ENCODE assay signal across 33 cellular contexts in genomic region chr16:58226790-58227189, GRCh38. TPM values are rescaled to one million over a fixed set of nuclear protein-coding genes. Genes with fewer than 3 reads are reported as not detected.
A peak's percentile ranks its signal among the peaks of the same experiment; 100 is the strongest.
DNase-seq lines count a peak whose midpoint lies in the region; ATAC-seq, FAIRE-seq and TF ChIP-seq lines count a peak whose summit lies in the region.
"Had no signal": no experiment of that assay in that cellular context is flagged by ENCODE, and none has a peak within 500 bp of the region (broad histone marks: within the 10 kb centered on the region; RNA-seq: fewer than 3 reads in every experiment).

No MANE protein-coding gene starts in this region.

- TF ChIP-seq CTCF in WTC11 (IDR thresholded peaks at IDR 0.05) (no peak), K562 (IDR thresholded peaks at IDR 0.05 in 2 of 3, conservative IDR thresholded peaks at IDR 0.05 in 1 of 3; ENCODE audit: insufficient read depth in 2 of 3, low read depth in 1 of 3, low read length in 3 of 3) (no peak)

- TF ChIP-seq POLR2A in K562 (conservative IDR thresholded peaks at IDR 0.05) = no peak

- no peaks in the 10 kb centered on the region for H3K79me2 ChIP-seq in K562 (ENCODE audit: control insufficient read depth, insufficient read depth, low read length)

- ATAC-seq in WTC11 = no peak
- ATAC-seq in K562 = no peak
- ATAC-seq in HG02840 (IDR thresholded peaks at IDR 0.05; ENCODE audit: low FRiP score, unreplicated experiment) = no peak
- no peak for ATAC-seq in activated T-helper 17 cell treated with anti-CD3 and anti-CD28 coated beads, Interleukin-2, amount 50 U/mL, for 72 hours (replicated peaks)
- ATAC-seq: A549; CD8-positive, alpha-beta T cell had no signal

- 36% methylated on average over 3 of the region's 3 CpGs for WGBS in K562 (ENCODE audit: insufficient coverage, low coverage, missing lambda C conversion rate)

- no peak overlapping the region for H3K9ac ChIP-seq in K562 (ENCODE audit: insufficient read depth in 1 of 2, low read depth in 2 of 2, low read length in 2 of 2)
- H3K9ac ChIP-seq: BLaER1; BLaER1 treated with 17β-estradiol and CSF1 and Interleukin-3, amounts not matched to agents 10 nM and 100 nM had no signal

- no peak overlapping the region for H3K4me3 ChIP-seq in K562
- H3K4me3 ChIP-seq: A549; BLaER1; BLaER1 treated with 17β-estradiol and CSF1 and Interleukin-3, amounts not matched to agents 10 nM and 100 nM had no signal

- no peaks in the 10 kb centered on the region for H3K36me3 Mint-ChIP-seq in WTC11
- no peaks in the 10 kb centered on the region for H3K36me3 Mint-ChIP-seq in activated T-helper 17 cell treated with anti-CD3 and anti-CD28 coated beads, Interleukin-2, amount 50 U/mL, for 72 hours (ENCODE audit: low read depth)
- H3K36me3 Mint-ChIP-seq: CD14-positive monocyte; CD4-positive, alpha-beta memory T cell; CD4-positive, CD25-positive, alpha-beta regulatory T cell; CD8-positive, alpha-beta T cell had no signal

- TF ChIP-seq RAD21 in K562 (CRISPR knock-in tag; conservative IDR thresholded peaks at IDR 0.05 in 1 of 2, IDR thresholded peaks at IDR 0.05 in 1 of 2) = no peak

- H3K9me3 ChIP-seq in K562 (replicated peaks; ENCODE audit: control insufficient read depth, insufficient read depth, low read depth, low read length) = no peaks in the 10 kb centered on the region
- H3K9me3 ChIP-seq: A549; BE2C; BLaER1; BLaER1 treated with 17β-estradiol and CSF1 and Interleukin-3, amounts not matched to agents 10 nM and 100 nM; Caco-2 had no signal

- H3K9me1 ChIP-seq in K562 (ENCODE audit: control insufficient read depth, insufficient read depth, low read length) = no peaks in the 10 kb centered on the region

- no peak overlapping the region for H3K4me2 ChIP-seq in K562 (ENCODE audit: insufficient read depth, low read length)
- H3K4me2 ChIP-seq: A549; BLaER1; BLaER1 treated with 17β-estradiol and CSF1 and Interleukin-3, amounts not matched to agents 10 nM and 100 nM had no signal

- no peaks in the 10 kb centered on the region for H3K27me3 ChIP-seq in K562 (ENCODE audit: control insufficient read depth in 2 of 2, insufficient read depth in 2 of 2, low read length in 2 of 2)
- H3K27me3 ChIP-seq: BE2C; BLaER1; BLaER1 treated with 17β-estradiol and CSF1 and Interleukin-3, amounts not matched to agents 10 nM and 100 nM had no signal

- H3K4me3 Mint-ChIP-seq in WTC11 = no peak overlapping the region
- no peak overlapping the region for H3K4me3 Mint-ChIP-seq in activated T-helper 17 cell treated with anti-CD3 and anti-CD28 coated beads, Interleukin-2, amount 50 U/mL, for 72 hours
- H3K4me3 Mint-ChIP-seq: B cell; CD14-positive monocyte; CD4-positive, alpha-beta memory T cell; CD4-positive, alpha-beta T cell; CD4-positive, CD25-positive, alpha-beta regulatory T cell; CD8-positive, alpha-beta memory T cell; CD8-positive, alpha-beta T cell had no signal

- H3K36me3 ChIP-seq in K562 (ENCODE audit: control insufficient read depth, insufficient read depth, low read length) = no peaks in the 10 kb centered on the region
- H3K36me3 ChIP-seq: BE2C; BLaER1; BLaER1 treated with 17β-estradiol and CSF1 and Interleukin-3, amounts not matched to agents 10 nM and 100 nM had no signal

- peaks cover 9% of the 10 kb centered on the region for H3K4me1 Mint-ChIP-seq in WTC11
- no peaks in the 10 kb centered on the region for H3K4me1 Mint-ChIP-seq in activated T-helper 17 cell treated with anti-CD3 and anti-CD28 coated beads, Interleukin-2, amount 50 U/mL, for 72 hours
- H3K4me1 Mint-ChIP-seq: B cell; CD14-positive monocyte; CD4-positive, alpha-beta memory T cell; CD4-positive, CD25-positive, alpha-beta regulatory T cell; CD8-positive, alpha-beta memory T cell had no signal

- CTCF ChIA-PET in WTC11 (lab: Charles Lee) (no interaction called here), K562 (lab: Yijun Ruan, JAX; ENCODE audit: low intra/inter-chr PET ratio) (no interaction called here)

- no peak overlapping the region for H3K27ac ChIP-seq in K562 (ENCODE audit: extremely low read depth, low read depth, low read length)
- H3K27ac ChIP-seq: 22Rv1; A549; BLaER1; BLaER1 treated with 17β-estradiol and CSF1 and Interleukin-3, amounts not matched to agents 10 nM and 100 nM; C4-2B had no signal

- intact Hi-C loops in K562 (cut with micrococcal nuclease) = no loop called here

- no peaks in the 10 kb centered on the region for H3K9me3 Mint-ChIP-seq in WTC11
- H3K9me3 Mint-ChIP-seq in activated T-helper 17 cell treated with anti-CD3 and anti-CD28 coated beads, Interleukin-2, amount 50 U/mL, for 72 hours = no peaks in the 10 kb centered on the region
- H3K9me3 Mint-ChIP-seq: CD4-positive, alpha-beta memory T cell; CD4-positive, alpha-beta T cell; CD8-positive, alpha-beta memory T cell; CD8-positive, alpha-beta T cell had no signal

- DNase-seq in WTC11 (ENCODE audit: low spot score) = no peak
- no peak for DNase-seq in K562 (ENCODE audit: extremely low read depth in 1 of 4, low spot score in 3 of 4)
- DNase-seq: 8988T; ACHN; AML-193; BE2C; C1 segment of cervical spinal cord; Caco-2; Calu3; CD4-positive, alpha-beta memory T cell; CD4-positive, alpha-beta T cell; CD4-positive, CD25-positive, alpha-beta regulatory T cell; CD8-positive, alpha-beta memory T cell; CD8-positive, alpha-beta T cell; COR-L47; DMS 273 treated with DMSO at 0.1 percent for 48 hours; DMS153; DMS53; DMS79; DMS79 treated with DMSO at 0.1 percent for 48 hours; DND-41; EL had no signal

- POLR2A ChIA-PET in WTC11 (lab: Charles Lee) (no interaction called here), K562 (lab: Yijun Ruan, JAX) (interaction anchor here (0.8 kb wide), 1 partner anchor 23 kb away, joined by 3 read pairs; a partner anchor contains a TSS)

- TF ChIP-seq EP300 in K562 (IDR thresholded peaks at IDR 0.05; ENCODE audit: low read length) = no peak

- H3K27me3 Mint-ChIP-seq in WTC11 (ENCODE audit: low read depth) = peaks cover 18% of the 10 kb centered on the region
- peaks cover 16% of the 10 kb centered on the region for H3K27me3 Mint-ChIP-seq in activated T-helper 17 cell treated with anti-CD3 and anti-CD28 coated beads, Interleukin-2, amount 50 U/mL, for 72 hours

- no peak for FAIRE-seq in K562 (lab: Jason Lieb, UNC)
- FAIRE-seq: A204.1, A549, D721Med had no signal

- H4K20me1 ChIP-seq in K562 (replicated peaks; ENCODE audit: control insufficient read depth, insufficient read depth, low read length) = no peaks in the 10 kb centered on the region
- H4K20me1 ChIP-seq: BLaER1; BLaER1 treated with 17β-estradiol and CSF1 and Interleukin-3, amounts not matched to agents 10 nM and 100 nM had no signal

- no peak overlapping the region for H3K27ac Mint-ChIP-seq in WTC11
- no peak overlapping the region for H3K27ac Mint-ChIP-seq in activated T-helper 17 cell treated with anti-CD3 and anti-CD28 coated beads, Interleukin-2, amount 50 U/mL, for 72 hours
- H3K27ac Mint-ChIP-seq: B cell; CD14-positive monocyte; CD4-positive, alpha-beta memory T cell; CD4-positive, alpha-beta T cell; CD4-positive, CD25-positive, alpha-beta regulatory T cell; CD8-positive, alpha-beta T cell had no signal

- no peaks in the 10 kb centered on the region; a peak in 2 of 5 replicates for H3K4me1 ChIP-seq in K562 (replicated peaks in 1 of 2; ENCODE audit: control insufficient read depth in 2 of 2, insufficient read depth in 2 of 2, low read length in 2 of 2)
- H3K4me1 ChIP-seq: A549, BE2C, Caco-2 had no signal

- in situ Hi-C loops in K562 (cut with MboI) = no loop called here

- no peak overlapping the region for H2AFZ ChIP-seq in K562 (ENCODE audit: low read depth, low read length)

- no TSS peak for BruUV-seq in K562 (replicated peaks; lab: Mats Ljungman, UMichigan)

TF ChIP-seq in WTC11, 78 proteins besides CTCF, POLR2A, EP300 and RAD21 (continues in another document):
- TF ChIP-seq CREB1 (CRISPR knock-in tag; IDR thresholded peaks at IDR 0.05) (no peak), ZNF121 (CRISPR knock-in tag; IDR thresholded peaks at IDR 0.05) (peak; percentile 78)
- TF ChIP-seq, protein P1, sequence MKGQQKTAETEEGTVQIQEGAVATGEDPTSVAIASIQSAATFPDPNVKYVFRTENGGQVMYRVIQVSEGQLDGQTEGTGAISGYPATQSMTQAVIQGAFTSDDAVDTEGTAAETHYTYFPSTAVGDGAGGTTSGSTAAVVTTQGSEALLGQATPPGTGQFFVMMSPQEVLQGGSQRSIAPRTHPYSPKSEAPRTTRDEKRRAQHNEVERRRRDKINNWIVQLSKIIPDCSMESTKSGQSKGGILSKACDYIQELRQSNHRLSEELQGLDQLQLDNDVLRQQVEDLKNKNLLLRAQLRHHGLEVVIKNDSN (CRISPR knock-in tag; IDR thresholded peaks at IDR 0.05) = no peak

TF ChIP-seq in K562, 482 proteins besides CTCF, POLR2A, EP300 and RAD21 (continues in another document):
- no peak for TF ChIP-seq ZBTB17 (CRISPR knock-in tag; IDR thresholded peaks at IDR 0.05)
- peak; percentile 7 for TF ChIP-seq RBM25 (IDR thresholded peaks at IDR 0.05; ENCODE audit: low read depth, low read length, severe bottlenecking)

RNA-seq across cellular contexts. Expression of gene CSNK2A2, which starts 28.9 kb away (rescaled TPM):
- 113 to 118 TPM (median 114 TPM) in 3 replicates for total RNA-seq in WTC11 (2021)
- 26.4 and 69.6 TPM in 2 replicates for total RNA-seq in K562 (2011; cell fraction: chromatin; rRNA removed; ENCODE audit: low replicate concordance)
- 19.0 and 20.7 TPM in 2 replicates for total RNA-seq in K562 (2011; cell fraction: nucleolus; rRNA removed)
- total RNA-seq in K562 (2011; cell fraction: nucleoplasm; rRNA removed) = 45.6 and 81.2 TPM in 2 replicates
- total RNA-seq in K562 (2014; rRNA removed) = 20.8 TPM in 2 replicates
- total RNA-seq in K562 (2014; rRNA removed; fragmentation: Illumina TruSeq; extraction: Trizol) = 54.1 and 59.2 TPM in 2 replicates
- total RNA-seq in K562 (2015; rRNA removed; fragmentation: Illumina TruSeq; extraction: Trizol) = 44.7 and 44.8 TPM in 2 replicates
- total RNA-seq in K562 (2021) = 95.7 and 109 TPM in 2 replicates
- 48.1 and 61.2 TPM in 2 replicates for polyA plus RNA-seq in K562 (2011; rRNA removed)
- polyA plus RNA-seq in K562 (2011; cell fraction: cytosol; rRNA removed) = 29.2 and 61.7 TPM in 2 replicates
- polyA plus RNA-seq in K562 (2011; cell fraction: nucleus; rRNA removed) = 33.6 and 40.3 TPM in 2 replicates
- 62.6 and 118 TPM in 2 replicates for polyA plus RNA-seq in K562 (2012)
- 90.0 and 97.7 TPM in 2 replicates for polyA plus RNA-seq in K562 (2014; fragmentation: Illumina TruSeq; extraction: Trizol)
- polyA plus RNA-seq in K562 (2014; fragmentation: Nextera tagmentation; extraction: Ambion mirVana) = 10 to 100 TPM; 23.4 to 25.2 TPM
- polyA plus RNA-seq in K562 (2014; rRNA removed) = 35.4 and 42.8 TPM in 2 replicates
- 131 and 140 TPM in 2 replicates for polyA minus RNA-seq in K562 (2011; rRNA and poly(A)+ RNA removed)
- 65.1 and 66.0 TPM in 2 replicates for polyA minus RNA-seq in K562 (2011; cell fraction: cytosol; rRNA and poly(A)+ RNA removed)
- polyA minus RNA-seq in K562 (2011; cell fraction: nucleus; rRNA and poly(A)+ RNA removed) = 13.7 and 24.1 TPM in 2 replicates
- total RNA-seq in activated T-helper 17 cell treated with anti-CD3 and anti-CD28 coated beads, Interleukin-2, amount 50 U/mL, for 72 hours = 10 to 100 TPM; 54.0 to 78.7 TPM

Comparison
In these comparisons a context has a peak if more than half of its experiments do, and no peak if none do; other contexts are left out.
1. Of the 49 proteins assayed by ChIP-seq in both K562 and WTC11: peak only in K562: none; only in WTC11: none; in both: ZNF121; in neither: 48.